In genomic region chr11:10309163-10310093, GRCh38 we compare ENCODE assay signal across 8 cellular contexts. TPM values are rescaled to one million over a fixed set of nuclear protein-coding genes. Genes with fewer than 3 reads are reported as not detected.
A peak's percentile ranks its signal among the peaks of the same experiment; 100 is the strongest.
DNase-seq lines count a peak whose midpoint lies in the region; ATAC-seq and TF ChIP-seq lines count a peak whose summit lies in the region.

No MANE protein-coding gene starts in this region.

- TF ChIP-seq CTCF in omental fat pad (IDR thresholded peaks at IDR 0.05), result no peak

- peaks cover 7% of the 10 kb centered on the region for H3K4me1 ChIP-seq in NT2/D1 (ENCODE audit: insufficient read depth, insufficient read length)

- no peaks in the 10 kb centered on the region for H3K9me3 ChIP-seq in NT2/D1 (ENCODE audit: insufficient read depth, low read length)

- DNase-seq in DMS79 (lab: John Stamatoyannopoulos, UW) (peak; percentile 79), NT2/D1 (ENCODE audit: low read depth, low spot score) (no peak), erythroblast (lab: John Stamatoyannopoulos, UW) (peak; percentile 36 to 52), omental fat pad (ENCODE audit: low spot score) (no peak), activated gamma-delta T cell treated with Interleukin-2 at 50 U/mL for 16 hours (no peak), amniotic stem cell (lab: John Stamatoyannopoulos, UW) (no peak), middle frontal gyrus (ENCODE audit: extremely low spot score, low spot score) (no peak)

- TF ChIP-seq POLR2A in erythroblast (IDR thresholded peaks at IDR 0.05; ENCODE audit: low read length), result no peak

- ATAC-seq in omental fat pad (ENCODE audit: low FRiP score) (peak; percentile 11), HG03342 (IDR thresholded peaks at IDR 0.05; ENCODE audit: unreplicated experiment) (no peak)

- H3K27me3 ChIP-seq in NT2/D1 (ENCODE audit: insufficient read depth, insufficient read length), result no peaks in the 10 kb centered on the region

- H3K9ac ChIP-seq in NT2/D1 (ENCODE audit: insufficient read length, low read depth), result peak overlapping the region; percentile 42

- H3K36me3 ChIP-seq in NT2/D1 (ENCODE audit: insufficient read depth, insufficient read length, low read length), result peaks cover 14% of the 10 kb centered on the region

- peak overlapping the region; percentile 93 for H3K4me3 ChIP-seq in NT2/D1 (ENCODE audit: insufficient read length, low read depth)

RNA-seq across cellular contexts. Expression of gene ADM, which starts 4.6 kb away (rescaled TPM):
- total RNA-seq in omental fat pad, result 1,000 to 10,000 TPM in 1 of 4 donors, 100 to 1,000 TPM in 3; 233 to 1,099 (median 623) TPM

RNA-seq across cellular contexts. Expression of gene SBF2, which starts 15.4 kb away (rescaled TPM):
- total RNA-seq in omental fat pad, result 100 to 1,000 TPM in 1 of 4 donors, 10 to 100 TPM in 3; 53.8 to 125 (median 76.4) TPM

Comparison
In these comparisons a context has a peak if more than half of its experiments do, and no peak if none do; other contexts are left out.
1. DNase-seq: peak in DMS79 (single experiment) and erythroblast (2 of 2); none in NT2/D1 (single experiment), omental fat pad (single experiment), activated gamma-delta T cell treated with Interleukin-2 at 50 U/mL for 16 hours (single experiment), amniotic stem cell (single experiment) and middle frontal gyrus (single experiment).